22 cellular contexts compared by ENCODE assay signal in genomic region chr5:111261610-111262009, GRCh38. TPM values are rescaled to one million over a fixed set of nuclear protein-coding genes. Genes with fewer than 3 reads are reported as not detected.
DNase-seq lines count a peak whose midpoint lies in the region; ATAC-seq, FAIRE-seq and TF ChIP-seq lines count a peak whose summit lies in the region.
"Had no signal": no experiment of that assay in that cellular context is flagged by ENCODE, and none has a peak within 500 bp of the region (broad histone marks: within the 10 kb centered on the region; RNA-seq: fewer than 3 reads in every experiment).

No MANE protein-coding gene starts in this region.

- H3K9ac ChIP-seq in kidney (ENCODE audit: low read length in 2 of 2), result no peak overlapping the region

- TF ChIP-seq CTCF in RWPE1 (conservative IDR thresholded peaks at IDR 0.05; ENCODE audit: low read depth) (no peak), kidney (IDR thresholded peaks at IDR 0.05; ENCODE audit: borderline replicate concordance, extremely low read depth, insufficient read depth) (no peak)

- H3K4me3 ChIP-seq in kidney (ENCODE audit: low read length in 2 of 2), result no peak overlapping the region
- H3K4me3 ChIP-seq: K562 had no signal

- CTCF ChIA-PET in activated naive CD4-positive, alpha-beta T cell treated with anti-CD3 and anti-CD28 coated beads, Interleukin-2, amount 10 ng/mL, durations not matched to agents 7 days and 5 days (lab: Charles Lee), result no interaction called here
- CTCF ChIA-PET in RWPE1 (lab: Yijun Ruan, JAX), result no interaction called here

- H3K9me3 Mint-ChIP-seq in activated naive CD4-positive, alpha-beta T cell treated with anti-CD3 and anti-CD28 coated beads, Interleukin-2, amount 50 U/mL, for 72 hours, result peaks cover 11 to 19% of the 10 kb centered on the region in 2 donors
- peaks cover 24% of the 10 kb centered on the region for H3K9me3 Mint-ChIP-seq in activated naive CD4-positive, alpha-beta T cell treated with anti-CD3 and anti-CD28 coated beads, Interleukin-2, amount 10 ng/mL, durations not matched to agents 7 days and 5 days
- H3K9me3 Mint-ChIP-seq in stimulated activated effector memory CD8-positive, alpha-beta T cell treated with anti-CD3 and anti-CD28 coated beads, Interleukin-12 subunit alpha, Interleukin-12 subunit beta, amount 100 ng/mL, for 72 hours, result no peaks in the 10 kb centered on the region

- no peaks in the 10 kb centered on the region for H3K27me3 Mint-ChIP-seq in activated naive CD4-positive, alpha-beta T cell treated with anti-CD3 and anti-CD28 coated beads, Interleukin-2, amount 10 ng/mL, durations not matched to agents 7 days and 5 days
- H3K27me3 Mint-ChIP-seq: B cell; CD4-positive, CD25-positive, alpha-beta regulatory T cell had no signal

- no peak overlapping the region for H3K4me3 Mint-ChIP-seq in activated naive CD4-positive, alpha-beta T cell treated with anti-CD3 and anti-CD28 coated beads, Interleukin-2, amount 10 ng/mL, durations not matched to agents 7 days and 5 days
- no peak overlapping the region for H3K4me3 Mint-ChIP-seq in stimulated activated effector memory CD8-positive, alpha-beta T cell treated with anti-CD3 and anti-CD28 coated beads, Interleukin-12 subunit alpha, Interleukin-12 subunit beta, amount 100 ng/mL, for 72 hours
- H3K4me3 Mint-ChIP-seq: B cell; CD4-positive, CD25-positive, alpha-beta regulatory T cell had no signal

- peaks cover 43% of the 10 kb centered on the region for H3K4me1 Mint-ChIP-seq in activated naive CD4-positive, alpha-beta T cell treated with anti-CD3 and anti-CD28 coated beads, Interleukin-2, amount 10 ng/mL, durations not matched to agents 7 days and 5 days
- peaks cover 12% of the 10 kb centered on the region for H3K4me1 Mint-ChIP-seq in stimulated activated effector memory CD8-positive, alpha-beta T cell treated with anti-CD3 and anti-CD28 coated beads, Interleukin-12 subunit alpha, Interleukin-12 subunit beta, amount 100 ng/mL, for 72 hours
- H3K4me1 Mint-ChIP-seq: B cell had no signal

- no peaks in the 10 kb centered on the region for H3K9me3 ChIP-seq in kidney (ENCODE audit: control insufficient read depth in 1 of 2, low read length in 2 of 2)

- ATAC-seq in activated CD4-positive, CD25-positive, alpha-beta regulatory T cell treated with anti-CD3 and anti-CD28 coated beads, Interleukin-2, amount 50 U/mL, for 24 hours, result peak; percentile 63 to 70
- peak; percentile 53 to 79 for ATAC-seq in activated naive CD4-positive, alpha-beta T cell treated with anti-CD3 and anti-CD28 coated beads, Interleukin-2, amount 50 U/mL, for 72 hours
- ATAC-seq in stimulated activated effector memory CD8-positive, alpha-beta T cell treated with anti-CD3 and anti-CD28 coated beads, Interleukin-12 subunit alpha, Interleukin-12 subunit beta, amount 100 ng/mL, for 72 hours, result peak; percentile 63
- ATAC-seq in GM21528 (IDR thresholded peaks at IDR 0.05; ENCODE audit: low FRiP score, unreplicated experiment), result no peak
- ATAC-seq: K562 had no signal

- no peaks in the 10 kb centered on the region for H3K36me3 ChIP-seq in kidney (ENCODE audit: control insufficient read depth in 1 of 2, insufficient read depth in 2 of 2, low read length in 2 of 2)

- intact Hi-C loops in kidney (cut with DNase I), result no loop called here

- no peak overlapping the region for H3K27ac Mint-ChIP-seq in activated naive CD4-positive, alpha-beta T cell treated with anti-CD3 and anti-CD28 coated beads, Interleukin-2, amount 50 U/mL, for 72 hours
- H3K27ac Mint-ChIP-seq in activated naive CD4-positive, alpha-beta T cell treated with anti-CD3 and anti-CD28 coated beads, Interleukin-2, amount 10 ng/mL, durations not matched to agents 7 days and 5 days, result no peak overlapping the region
- H3K27ac Mint-ChIP-seq in stimulated activated effector memory CD8-positive, alpha-beta T cell treated with anti-CD3 and anti-CD28 coated beads, Interleukin-12 subunit alpha, Interleukin-12 subunit beta, amount 100 ng/mL, for 72 hours, result no peak overlapping the region
- H3K27ac Mint-ChIP-seq: B cell; CD4-positive, CD25-positive, alpha-beta regulatory T cell had no signal

- DNase-seq in activated CD4-positive, CD25-positive, alpha-beta regulatory T cell (lab: John Stamatoyannopoulos, UW), result no peak
- DNase-seq in activated naive CD4-positive, alpha-beta T cell treated with anti-CD3 and anti-CD28 coated beads, Interleukin-2, amount 50 U/mL, for 72 hours (ENCODE audit: low spot score in 2 of 2), result no peak
- no peak for DNase-seq in activated naive CD4-positive, alpha-beta T cell treated with anti-CD3 and anti-CD28 coated beads, Interleukin-2, amount 10 ng/mL, durations not matched to agents 7 days and 5 days
- DNase-seq in RWPE1 (ENCODE audit: low spot score) (peak; percentile 45), kidney (no peak)
- DNase-seq in stimulated activated effector memory CD8-positive, alpha-beta T cell treated with anti-CD3 and anti-CD28 coated beads, Interleukin-12 subunit alpha, Interleukin-12 subunit beta, amount 100 ng/mL, for 72 hours (ENCODE audit: low spot score in 2 of 2), result no peak
- DNase-seq: CD4-positive, CD25-positive, alpha-beta regulatory T cell; DMS79; GOT3; NCI-H1436; NCI-H2029; NCI-H2171 treated with DMSO at 0.1 percent for 48 hours; NCI-H446 treated with DMSO at 0.1 percent for 48 hours; OCI-M1 had no signal

- POLR2A ChIA-PET in RWPE1 (lab: Yijun Ruan, JAX; ENCODE audit: low non-redundant PET), result no interaction called here

- H3K4me1 ChIP-seq in kidney (ENCODE audit: control insufficient read depth in 1 of 2, insufficient read depth in 1 of 2, low read depth in 1 of 2, low read length in 2 of 2), result no peaks in the 10 kb centered on the region

- no peak for FAIRE-seq in kidney (lab: Jason Lieb, UNC)
- FAIRE-seq: D721Med, GM18507, K562 had no signal

- no peak overlapping the region for H3K27ac ChIP-seq in RWPE1
- no peak overlapping the region for H3K27ac ChIP-seq in kidney (ENCODE audit: low read depth in 2 of 2, low read length in 2 of 2)
- H3K27ac ChIP-seq: 22Rv1 had no signal

- peaks cover 17 to 47% of the 10 kb centered on the region in 2 donors for H3K36me3 Mint-ChIP-seq in activated naive CD4-positive, alpha-beta T cell treated with anti-CD3 and anti-CD28 coated beads, Interleukin-2, amount 50 U/mL, for 72 hours
- H3K36me3 Mint-ChIP-seq in activated naive CD4-positive, alpha-beta T cell treated with anti-CD3 and anti-CD28 coated beads, Interleukin-2, amount 10 ng/mL, durations not matched to agents 7 days and 5 days, result peaks cover 64% of the 10 kb centered on the region
- peaks cover 6% of the 10 kb centered on the region for H3K36me3 Mint-ChIP-seq in stimulated activated effector memory CD8-positive, alpha-beta T cell treated with anti-CD3 and anti-CD28 coated beads, Interleukin-12 subunit alpha, Interleukin-12 subunit beta, amount 100 ng/mL, for 72 hours

RNA-seq across cellular contexts. Expression of gene CAMK4, which starts 37.4 kb away (rescaled TPM):
- 10 to 100 TPM; 39.0 to 51.3 TPM for total RNA-seq in activated naive CD4-positive, alpha-beta T cell treated with anti-CD3 and anti-CD28 coated beads, Interleukin-2, amount 50 U/mL, for 72 hours
- total RNA-seq in kidney, result 4.7 TPM
- 0.37 TPM for polyA plus RNA-seq in kidney (ENCODE audit: insufficient read depth, low read depth, low replicate concordance)
- total RNA-seq: G401 had no signal
- polyA plus RNA-seq: K562 had no signal
